In genomic region chr3:178325330-178325729, GRCh38 we compare ENCODE assay signal across 1 cellular context.
TF ChIP-seq lines count a peak whose summit lies in the region.

No MANE protein-coding gene starts in this region.

TF ChIP-seq in HCT116, 20 proteins besides CTCF, POLR2A, EP300 and RAD21 (continued from another document):
- TF ChIP-seq REST (IDR thresholded peaks at IDR 0.05; ENCODE audit: low read depth): no peak
